In genomic region chr2:5748391-5748790, GRCh38 we compare ENCODE assay signal across 27 cellular contexts. TPM values are rescaled to one million over a fixed set of nuclear protein-coding genes. Genes with fewer than 3 reads are reported as not detected.
"Had no signal": no experiment of that assay in that cellular context is flagged by ENCODE, and none has a peak within 500 bp of the region (broad histone marks: within the 10 kb centered on the region; RNA-seq: fewer than 3 reads in every experiment).

No MANE protein-coding gene starts in this region.

- H3K9me3 ChIP-seq: stomach, suprapubic skin, testis, thoracic aorta, thyroid gland, tibial artery, tibial nerve, transverse colon, upper lobe of left lung, upper lobe of right lung, uterus, vagina had no signal

- H3K36me3 ChIP-seq: stomach, suprapubic skin, thoracic aorta, thyroid gland, tibial artery, tibial nerve, transverse colon, upper lobe of left lung, upper lobe of right lung, uterus, vagina had no signal

- H3K27ac ChIP-seq: stomach, suprapubic skin, testis, thoracic aorta, thyroid gland, tibial artery, tibial nerve, transverse colon, upper lobe of left lung, upper lobe of right lung, uterus, vagina had no signal

- H3K4me1 ChIP-seq: stomach, suprapubic skin, testis, thyroid gland, tibial artery, tibial nerve, transverse colon, upper lobe of left lung, upper lobe of right lung, uterus, vagina had no signal

- DNase-seq: stimulated activated CD4-positive, alpha-beta T cell treated with anti-CD3 and anti-CD28 coated beads, Interleukin-2, amount 100 ng/mL, for 48 hours; stimulated activated CD4-positive, alpha-beta T cell treated with anti-CD3 and anti-CD28 coated beads, Interleukin-4, amount 100 ng/mL, for 1 hour; stimulated activated CD4-positive, alpha-beta T cell treated with anti-CD3 and anti-CD28 coated beads, Interleukin-4, amount 100 ng/mL, for 24 hours; stimulated activated CD4-positive, alpha-beta T cell treated with anti-CD3 and anti-CD28 coated beads, Interleukin-4, amount 100 ng/mL, for 4 hours; stimulated activated CD8-positive, alpha-beta memory T cell treated with anti-CD3 and anti-CD28 coated beads, Interleukin-4, amount 100 ng/mL, for 48 hours; stimulated activated naive B cell treated with anti-CD40 and anti-IgM and Interleukin-4, amounts not matched to agents 10 μg/mL and 1 μg/mL and 100 μg/mL, for 72 hours; stimulated activated naive CD4-positive, alpha-beta T cell; stimulated activated naive CD4-positive, alpha-beta T cell treated with Interleukin-2 at 50 U/mL for 16 hours; stimulated activated naive CD8-positive, alpha-beta T cell treated with anti-CD3 and anti-CD28 coated beads, Interleukin-15, amount 100 ng/mL, for 72 hours; stimulated activated naive CD8-positive, alpha-beta T cell treated with anti-CD3 and anti-CD28 coated beads, Interleukin-15, Interleukin-2, amounts not matched to agents 100 U/mL and 50 U/mL, for 24 hours; stomach; substantia nigra; testis; thyroid gland; tibial artery; transverse colon; upper lobe of right lung; uterus had no signal

- H3K27me3 ChIP-seq: stomach, suprapubic skin, testis, thyroid gland, tibial artery, tibial nerve, transverse colon, upper lobe of left lung, upper lobe of right lung, uterus, vagina had no signal

- ATAC-seq: stimulated activated effector memory CD8-positive, alpha-beta T cell treated with anti-CD3 and anti-CD28 coated beads, Interleukin-12 subunit alpha, Interleukin-12 subunit beta, amount 100 ng/mL, for 72 hours; stimulated activated memory B cell treated with anti-CD40 and anti-IgM and Interleukin-4, amounts not matched to agents 10 μg/mL and 1 μg/mL and 100 μg/mL, for 72 hours; stimulated activated naive B cell treated with anti-CD40 and anti-IgM and Interleukin-4, amounts not matched to agents 10 μg/mL and 1 μg/mL and 100 μg/mL, for 72 hours; stimulated activated naive CD8-positive, alpha-beta T cell treated with anti-CD3 and anti-CD28 coated beads, Interleukin-15, amount 100 ng/mL, for 72 hours; stimulated activated naive CD8-positive, alpha-beta T cell treated with anti-CD3 and anti-CD28 coated beads, Interleukin-15, Interleukin-2, amounts not matched to agents 100 U/mL and 50 U/mL, for 24 hours; upper lobe of right lung had no signal

- H3K4me3 ChIP-seq: stomach, suprapubic skin, testis, thoracic aorta, thyroid gland, tibial artery, tibial nerve, transverse colon, upper lobe of left lung, upper lobe of right lung, uterus, vagina had no signal

RNA-seq across cellular contexts. Expression of gene SOX11, which starts 56.2 kb away (rescaled TPM):
- total RNA-seq: subcutaneous adipose tissue, thoracic aorta, thyroid gland, tibial nerve, ureter, vagina had no signal
